ENCODE assay signal across 8 cellular contexts in the genomic region with DNA sequence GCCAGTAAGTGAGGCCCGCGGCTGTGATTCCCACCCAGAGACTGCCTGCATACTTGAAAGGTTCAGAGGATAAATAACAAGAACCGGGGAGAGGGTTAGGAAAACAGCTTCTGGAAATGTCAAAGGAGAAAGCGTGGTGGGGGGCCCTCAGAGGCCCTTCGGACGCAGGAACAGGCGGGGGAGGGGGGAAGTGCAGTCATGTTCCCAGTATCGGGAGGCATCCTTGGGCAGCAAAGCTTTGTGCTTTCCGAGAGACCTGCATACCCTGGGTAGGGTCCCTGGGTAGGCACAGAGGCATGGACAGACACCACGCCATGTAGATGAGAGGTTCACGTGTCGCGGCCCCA. TPM values are rescaled to one million over a fixed set of nuclear protein-coding genes. Genes with fewer than 3 reads are reported as not detected.
A peak's percentile ranks its signal among the peaks of the same experiment; 100 is the strongest.
DNase-seq lines count a peak whose midpoint lies in the region; ATAC-seq and TF ChIP-seq lines count a peak whose summit lies in the region.

No MANE protein-coding gene starts in this region.

- H3K27me3 Mint-ChIP-seq in activated T-helper 17 cell treated with anti-CD3 and anti-CD28 coated beads, Interleukin-2, amount 50 U/mL, for 72 hours = peaks cover 27% of the 10 kb centered on the region

- H3K27ac ChIP-seq in left ventricle myocardium inferior (replicated peaks) = peak overlapping the region; percentile 86
- peak overlapping the region; percentile 75 for H3K27ac ChIP-seq in osteoblast (ENCODE audit: low read depth, low read length)

- POLR2A ChIA-PET in AG04449 (lab: Yijun Ruan, JAX) = no interaction called here

- peak overlapping the region; percentile 57 for H3K4me3 Mint-ChIP-seq in activated T-helper 17 cell treated with anti-CD3 and anti-CD28 coated beads, Interleukin-2, amount 50 U/mL, for 72 hours

- no peak for ATAC-seq in activated T-helper 17 cell treated with anti-CD3 and anti-CD28 coated beads, Interleukin-2, amount 50 U/mL, for 72 hours (replicated peaks)
- ATAC-seq in HG03025 (IDR thresholded peaks at IDR 0.05; ENCODE audit: low FRiP score, unreplicated experiment) (no peak), HG03469 (IDR thresholded peaks at IDR 0.05; ENCODE audit: unreplicated experiment) (no peak)

- peak overlapping the region; percentile 82 for H2AFZ ChIP-seq in osteoblast (ENCODE audit: low read length)

- H3K4me1 ChIP-seq in left ventricle myocardium inferior (peaks cover 31% of the 10 kb centered on the region), osteoblast (ENCODE audit: insufficient read depth, low read length) (peaks cover 12% of the 10 kb centered on the region)

- H3K79me2 ChIP-seq in osteoblast (ENCODE audit: insufficient read depth, low read length) = no peaks in the 10 kb centered on the region

- TF ChIP-seq CTCF in AG04449 (IDR thresholded peaks at IDR 0.05; ENCODE audit: insufficient read depth, low read length, missing control alignments) = no peak
- TF ChIP-seq CTCF in left ventricle myocardium inferior (IDR thresholded peaks at IDR 0.05; ENCODE audit: borderline replicate concordance) = no peak
- no peak for TF ChIP-seq CTCF in osteoblast (IDR thresholded peaks at IDR 0.05; ENCODE audit: extremely low read depth, low read depth, low read length)

- CTCF ChIA-PET in AG04449 (lab: Yijun Ruan, JAX) = interaction anchor here (0.8 to 1.8 kb wide), 4 partner anchors 13 to 195 kb away, joined by 3 to 10 read pairs (median 4); a partner anchor contains a TSS

- no peaks in the 10 kb centered on the region for H4K20me1 ChIP-seq in osteoblast (ENCODE audit: insufficient read depth, low read length)

- peaks cover 5% of the 10 kb centered on the region for H3K4me1 Mint-ChIP-seq in activated T-helper 17 cell treated with anti-CD3 and anti-CD28 coated beads, Interleukin-2, amount 50 U/mL, for 72 hours

- intact Hi-C loops in left ventricle myocardium inferior (cut with micrococcal nuclease) = no loop called here

- H3K4me2 ChIP-seq in osteoblast (ENCODE audit: insufficient read depth, low read length) = peak overlapping the region; percentile 89

- no peaks in the 10 kb centered on the region for H3K9me3 Mint-ChIP-seq in activated T-helper 17 cell treated with anti-CD3 and anti-CD28 coated beads, Interleukin-2, amount 50 U/mL, for 72 hours

- H3K4me3 ChIP-seq in AG04449 (ENCODE audit: low read depth, low read length) = peak overlapping the region; percentile 29
- peak overlapping the region; percentile 68 for H3K4me3 ChIP-seq in left ventricle myocardium inferior
- peak overlapping the region; percentile 89 for H3K4me3 ChIP-seq in osteoblast (ENCODE audit: insufficient read depth, low read length)

- H3K27me3 ChIP-seq in left ventricle myocardium inferior (ENCODE audit: low read depth) (peaks cover 9% of the 10 kb centered on the region), osteoblast (ENCODE audit: insufficient read depth, low read length) (no peaks in the 10 kb centered on the region)

- no peaks in the 10 kb centered on the region for H3K9me3 ChIP-seq in left ventricle myocardium inferior (replicated peaks)
- H3K9me3 ChIP-seq in osteoblast (ENCODE audit: low read depth, low read length) = no peaks in the 10 kb centered on the region

- H3K27ac Mint-ChIP-seq in activated T-helper 17 cell treated with anti-CD3 and anti-CD28 coated beads, Interleukin-2, amount 50 U/mL, for 72 hours = no peak overlapping the region

- H3K36me3 Mint-ChIP-seq in activated T-helper 17 cell treated with anti-CD3 and anti-CD28 coated beads, Interleukin-2, amount 50 U/mL, for 72 hours (ENCODE audit: low read depth) = no peaks in the 10 kb centered on the region

- DNase-seq in AG04449 (ENCODE audit: low read depth, low spot score) (no peak), left ventricle myocardium inferior (no peak), osteoblast (ENCODE audit: insufficient read length, low spot score, missing footprints) (no peak), RKO (ENCODE audit: low spot score) (no peak), foreskin melanocyte (no peak)

- H3K36me3 ChIP-seq in left ventricle myocardium inferior (no peaks in the 10 kb centered on the region), osteoblast (ENCODE audit: insufficient read depth, low read length) (no peaks in the 10 kb centered on the region)

RNA-seq across cellular contexts. Expression of a gene that starts 21.4 kb away (rescaled TPM):
- total RNA-seq in activated T-helper 17 cell treated with anti-CD3 and anti-CD28 coated beads, Interleukin-2, amount 50 U/mL, for 72 hours = under 1 TPM in 1 of 2 donors, not detected in 1; 0.11 TPM
- total RNA-seq in left ventricle myocardium inferior = 5.0 TPM
- total RNA-seq in osteoblast = 3.6 and 4.1 TPM in 2 replicates

Comparison
In these comparisons a context has a peak if more than half of its experiments do, and no peak if none do; other contexts are left out.
1. H3K4me3 ChIP-seq: peak in every context shown above with its lines; median percentile 89 in osteoblast; 68 in left ventricle myocardium inferior; 29 in AG04449.